ENCODE assay signal across 1 cellular context in the genomic region with DNA sequence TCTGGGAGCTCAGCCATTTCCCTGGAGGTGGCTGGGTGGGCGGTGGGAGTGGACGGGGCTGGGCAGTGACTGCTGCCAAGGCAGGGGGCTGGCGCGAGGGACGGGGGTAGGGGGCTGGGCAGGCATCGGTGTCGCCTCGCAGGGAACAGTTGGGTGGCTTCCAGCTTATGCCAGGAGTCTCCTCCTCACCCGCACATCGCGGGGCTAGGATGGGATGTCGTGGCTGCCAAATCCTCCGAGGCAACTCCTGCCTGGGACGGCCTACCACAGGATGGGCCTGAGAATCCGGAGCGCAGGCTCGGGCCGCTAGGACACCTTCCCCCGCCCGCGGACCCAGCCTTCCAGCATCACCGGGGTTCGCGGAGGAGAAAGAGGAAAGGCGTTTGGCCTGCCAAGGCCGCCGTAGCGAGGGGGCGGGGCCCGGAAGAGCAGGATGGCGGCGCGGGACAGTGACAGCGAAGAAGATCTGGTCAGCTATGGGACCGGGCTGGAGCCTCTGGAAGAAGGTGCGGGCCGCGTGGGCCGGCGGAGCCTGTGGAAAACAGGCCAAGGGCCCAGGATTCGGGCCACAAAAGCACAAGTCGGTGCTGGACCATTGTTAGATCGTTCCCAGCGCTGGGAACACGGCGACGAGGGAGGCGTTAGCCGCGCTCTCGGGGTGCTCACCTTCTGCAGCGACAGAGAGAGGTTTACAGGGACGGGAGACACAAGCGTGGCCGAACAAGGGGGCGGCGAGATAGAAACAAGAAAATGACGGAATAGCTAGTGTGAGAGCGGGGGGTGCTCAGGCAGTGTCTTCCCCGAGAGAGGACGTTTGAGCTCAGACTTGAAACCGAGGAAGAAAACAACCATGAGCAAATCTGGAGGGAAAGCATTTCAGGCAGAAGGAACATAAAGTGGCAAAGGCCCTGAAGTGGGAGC.
TF ChIP-seq lines count a peak whose summit lies in the region.

Gene GPATCH1, plus strand, starts transcription at position 421 of the 921 bp plus-strand sequence. Its CDS starts 13 bp downstream, at position 434.

TF ChIP-seq in K562, 482 proteins besides CTCF, POLR2A, EP300 and RAD21 (continued from another document and continues in another):
- peak; percentile 97 for TF ChIP-seq ARID4B (CRISPR knock-in tag; IDR thresholded peaks at IDR 0.05)
- no peak for TF ChIP-seq GTF2F1 (IDR thresholded peaks at IDR 0.05; ENCODE audit: low read depth, low read length)
- no peak for TF ChIP-seq ARNT (IDR thresholded peaks at IDR 0.05)
- peak; percentile 57 for TF ChIP-seq ATF7 (IDR thresholded peaks at IDR 0.05)
- no peak for TF ChIP-seq FOXJ2 (tag; IDR thresholded peaks at IDR 0.05)
- TF ChIP-seq NRF1 (conservative IDR thresholded peaks at IDR 0.05 in 1 of 2, IDR thresholded peaks at IDR 0.05 in 1 of 2): peak; percentile 82 to 85
- peak; percentile 74 for TF ChIP-seq ETV1 (tag; conservative IDR thresholded peaks at IDR 0.05; ENCODE audit: low read depth)
- TF ChIP-seq POLR2G (IDR thresholded peaks at IDR 0.05; ENCODE audit: low read depth, low read length): peak; percentile 93
- TF ChIP-seq, protein P1, sequence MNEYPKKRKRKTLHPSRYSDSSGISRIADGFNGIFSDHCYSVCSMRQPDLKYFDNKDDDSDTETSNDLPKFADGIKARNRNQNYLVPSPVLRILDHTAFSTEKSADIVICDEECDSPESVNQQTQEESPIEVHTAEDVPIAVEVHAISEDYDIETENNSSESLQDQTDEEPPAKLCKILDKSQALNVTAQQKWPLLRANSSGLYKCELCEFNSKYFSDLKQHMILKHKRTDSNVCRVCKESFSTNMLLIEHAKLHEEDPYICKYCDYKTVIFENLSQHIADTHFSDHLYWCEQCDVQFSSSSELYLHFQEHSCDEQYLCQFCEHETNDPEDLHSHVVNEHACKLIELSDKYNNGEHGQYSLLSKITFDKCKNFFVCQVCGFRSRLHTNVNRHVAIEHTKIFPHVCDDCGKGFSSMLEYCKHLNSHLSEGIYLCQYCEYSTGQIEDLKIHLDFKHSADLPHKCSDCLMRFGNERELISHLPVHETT (CRISPR knock-in tag; conservative IDR thresholded peaks at IDR 0.05 in 1 of 2, IDR thresholded peaks at IDR 0.05 in 1 of 2): no peak
- no peak for TF ChIP-seq HDGF (IDR thresholded peaks at IDR 0.05)
- TF ChIP-seq, protein P2, sequence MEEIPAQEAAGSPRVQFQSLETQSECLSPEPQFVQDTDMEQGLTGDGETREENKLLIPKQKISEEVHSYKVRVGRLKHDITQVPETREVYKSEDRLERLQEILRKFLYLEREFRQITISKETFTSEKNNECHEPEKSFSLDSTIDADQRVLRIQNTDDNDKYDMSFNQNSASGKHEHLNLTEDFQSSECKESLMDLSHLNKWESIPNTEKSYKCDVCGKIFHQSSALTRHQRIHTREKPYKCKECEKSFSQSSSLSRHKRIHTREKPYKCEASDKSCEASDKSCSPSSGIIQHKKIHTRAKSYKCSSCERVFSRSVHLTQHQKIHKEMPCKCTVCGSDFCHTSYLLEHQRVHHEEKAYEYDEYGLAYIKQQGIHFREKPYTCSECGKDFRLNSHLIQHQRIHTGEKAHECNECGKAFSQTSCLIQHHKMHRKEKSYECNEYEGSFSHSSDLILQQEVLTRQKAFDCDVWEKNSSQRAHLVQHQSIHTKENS (CRISPR knock-in tag; IDR thresholded peaks at IDR 0.05): no peak
- TF ChIP-seq HSF4 (CRISPR knock-in tag; IDR thresholded peaks at IDR 0.05; ENCODE audit: borderline replicate concordance): no peak
- peak; percentile 78 for TF ChIP-seq HCFC1 (IDR thresholded peaks at IDR 0.05; ENCODE audit: low read depth, low read length)
- 0 out of 2 replicates have a peak, but pooled peaks have one; percentile 39 for TF ChIP-seq RREB1 (CRISPR knock-in tag; IDR thresholded peaks at IDR 0.05)
- TF ChIP-seq ZBTB34 (CRISPR knock-in tag; IDR thresholded peaks at IDR 0.05): no peak
- no peak for TF ChIP-seq ZNF644 (tag; IDR thresholded peaks at IDR 0.05; ENCODE audit: low read depth)
- 0 out of 4 replicates have a peak, but pooled peaks of 1 of the 2 experiments have one; percentile 17 for TF ChIP-seq SIX5 (IDR thresholded peaks at IDR 0.05; ENCODE audit: borderline replicate concordance in 1 of 2, insufficient read depth in 1 of 2, low read depth in 1 of 2, low read length in 2 of 2)
- no peak for TF ChIP-seq HEY1 (CRISPR knock-in tag; IDR thresholded peaks at IDR 0.05; ENCODE audit: borderline replicate concordance)
- no peak for TF ChIP-seq BRCA1 (IDR thresholded peaks at IDR 0.05)
- no peak for TF ChIP-seq BRCA1 (CRISPR knock-in tag; IDR thresholded peaks at IDR 0.05)
- TF ChIP-seq ZNF740 (CRISPR knock-in tag; IDR thresholded peaks at IDR 0.05): no peak
- no peak for TF ChIP-seq ZNF740 (tag; IDR thresholded peaks at IDR 0.05)
- TF ChIP-seq CREBBP (IDR thresholded peaks at IDR 0.05; ENCODE audit: low read depth, low read length): no peak
- peak; percentile 26; the same call in 1 of the 2 replicates for TF ChIP-seq MXI1 (IDR thresholded peaks at IDR 0.05; ENCODE audit: low read depth, low read length)
- peak; percentile 52; the same call in 1 of the 2 replicates for TF ChIP-seq ZBTB7A (IDR thresholded peaks at IDR 0.05; ENCODE audit: borderline replicate concordance, control insufficient read depth, low read depth, low read length)
- no peak for TF ChIP-seq TGIF2 (CRISPR knock-in tag; IDR thresholded peaks at IDR 0.05)
- TF ChIP-seq SNIP1 (IDR thresholded peaks at IDR 0.05; ENCODE audit: low read depth): no peak
- no peak for TF ChIP-seq NFE2L1 (tag; IDR thresholded peaks at IDR 0.05; ENCODE audit: borderline replicate concordance, low read depth)
- no peak for TF ChIP-seq BRD4 (IDR thresholded peaks at IDR 0.05)
- 0 out of 2 replicates have a peak, but pooled peaks have one; percentile 29 for TF ChIP-seq ZEB2 (IDR thresholded peaks at IDR 0.05)
- peak; percentile 84 for TF ChIP-seq KDM5B (IDR thresholded peaks at IDR 0.05; ENCODE audit: insufficient replicate concordance, low read depth, low read length)
- TF ChIP-seq FOXK1 (CRISPR knock-in tag; IDR thresholded peaks at IDR 0.05; ENCODE audit: borderline replicate concordance): no peak
- no peak; the same call in 1 of the 2 replicates for TF ChIP-seq TRIM28 (IDR thresholded peaks at IDR 0.05)
- no peak for TF ChIP-seq BRD9 (IDR thresholded peaks at IDR 0.05; ENCODE audit: low read depth, partially characterized antibody)
- no peak for TF ChIP-seq ZNF507 (tag; conservative IDR thresholded peaks at IDR 0.05)
- TF ChIP-seq TEAD4 (IDR thresholded peaks at IDR 0.05; ENCODE audit: low read length): no peak
- TF ChIP-seq TEAD4 (CRISPR knock-in tag; IDR thresholded peaks at IDR 0.05; ENCODE audit: borderline replicate concordance): no peak
- no peak for TF ChIP-seq U2AF1 (optimal IDR thresholded peaks at IDR 0.05; ENCODE audit: low read depth, low read length)
- TF ChIP-seq FOXP1 (CRISPR knock-in tag; IDR thresholded peaks at IDR 0.05): 0 out of 2 replicates have a peak, but pooled peaks have one; percentile 65
- no peak for TF ChIP-seq RBM14 (IDR thresholded peaks at IDR 0.05; ENCODE audit: borderline replicate concordance, insufficient read depth, low read depth, low read length)
